Comparison of ENCODE assay signal across 1 cellular context in genomic region chr16:19177111-19177747, GRCh38.
TF ChIP-seq lines count a peak whose summit lies in the region.

No MANE protein-coding gene starts in this region.

TF ChIP-seq in WTC11, 78 proteins besides CTCF, POLR2A, EP300 and RAD21 (continued from another document):
- TF ChIP-seq ZNF138 (CRISPR knock-in tag; conservative IDR thresholded peaks at IDR 0.05): no peak
- no peak for TF ChIP-seq TEAD1 (CRISPR knock-in tag; IDR thresholded peaks at IDR 0.05)
- no peak for TF ChIP-seq ZBTB21 (CRISPR knock-in tag; IDR thresholded peaks at IDR 0.05; ENCODE audit: borderline replicate concordance)
- no peak for TF ChIP-seq NR1H2 (CRISPR knock-in tag; IDR thresholded peaks at IDR 0.05)
- no peak for TF ChIP-seq SMAD3 (CRISPR knock-in tag; IDR thresholded peaks at IDR 0.05; ENCODE audit: borderline replicate concordance)
- no peak for TF ChIP-seq RORB (CRISPR knock-in tag; IDR thresholded peaks at IDR 0.05)
- TF ChIP-seq, protein P1, sequence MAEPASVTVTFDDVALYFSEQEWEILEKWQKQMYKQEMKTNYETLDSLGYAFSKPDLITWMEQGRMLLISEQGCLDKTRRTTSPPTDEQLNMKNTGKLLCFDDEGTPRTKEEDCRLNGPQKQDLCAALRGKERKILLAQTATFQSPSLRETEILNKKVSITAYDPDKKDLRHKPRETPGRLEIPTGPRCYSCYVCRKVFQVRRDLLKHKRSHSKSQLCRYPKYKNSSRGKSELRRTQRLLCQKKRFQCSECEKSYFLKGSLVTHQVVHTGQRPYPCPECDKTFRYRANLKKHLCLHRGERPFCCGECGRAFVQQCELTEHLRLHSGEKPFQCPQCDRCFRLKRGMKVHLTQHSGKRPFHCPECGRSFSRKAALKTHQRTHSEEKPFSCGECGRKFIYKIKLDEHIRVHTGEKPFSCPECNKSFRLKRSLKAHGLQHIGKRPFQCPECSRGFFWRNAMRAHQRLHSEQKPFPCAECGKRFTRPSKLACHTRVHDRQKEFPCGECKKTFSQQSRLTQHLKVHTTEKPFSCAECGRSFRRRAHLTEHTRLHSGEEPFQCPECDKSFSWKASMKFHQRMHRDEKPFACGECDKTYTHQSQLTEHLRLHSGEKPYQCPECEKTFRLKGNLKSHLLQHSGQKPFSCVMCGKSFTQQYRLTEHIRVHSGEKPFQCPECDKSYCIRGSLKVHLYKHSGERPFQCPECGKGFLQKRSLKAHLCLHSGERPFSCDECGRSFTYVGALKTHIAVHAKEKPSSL (CRISPR knock-in tag; conservative IDR thresholded peaks at IDR 0.05): no peak
- TF ChIP-seq RELA (CRISPR knock-in tag; IDR thresholded peaks at IDR 0.05; ENCODE audit: borderline replicate concordance): no peak
- TF ChIP-seq, protein P2, sequence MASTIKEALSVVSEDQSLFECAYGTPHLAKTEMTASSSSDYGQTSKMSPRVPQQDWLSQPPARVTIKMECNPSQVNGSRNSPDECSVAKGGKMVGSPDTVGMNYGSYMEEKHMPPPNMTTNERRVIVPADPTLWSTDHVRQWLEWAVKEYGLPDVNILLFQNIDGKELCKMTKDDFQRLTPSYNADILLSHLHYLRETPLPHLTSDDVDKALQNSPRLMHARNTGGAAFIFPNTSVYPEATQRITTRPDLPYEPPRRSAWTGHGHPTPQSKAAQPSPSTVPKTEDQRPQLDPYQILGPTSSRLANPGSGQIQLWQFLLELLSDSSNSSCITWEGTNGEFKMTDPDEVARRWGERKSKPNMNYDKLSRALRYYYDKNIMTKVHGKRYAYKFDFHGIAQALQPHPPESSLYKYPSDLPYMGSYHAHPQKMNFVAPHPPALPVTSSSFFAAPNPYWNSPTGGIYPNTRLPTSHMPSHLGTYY (CRISPR knock-in tag; IDR thresholded peaks at IDR 0.05): no peak
